9 cellular contexts compared by ENCODE assay signal in the genomic region with DNA sequence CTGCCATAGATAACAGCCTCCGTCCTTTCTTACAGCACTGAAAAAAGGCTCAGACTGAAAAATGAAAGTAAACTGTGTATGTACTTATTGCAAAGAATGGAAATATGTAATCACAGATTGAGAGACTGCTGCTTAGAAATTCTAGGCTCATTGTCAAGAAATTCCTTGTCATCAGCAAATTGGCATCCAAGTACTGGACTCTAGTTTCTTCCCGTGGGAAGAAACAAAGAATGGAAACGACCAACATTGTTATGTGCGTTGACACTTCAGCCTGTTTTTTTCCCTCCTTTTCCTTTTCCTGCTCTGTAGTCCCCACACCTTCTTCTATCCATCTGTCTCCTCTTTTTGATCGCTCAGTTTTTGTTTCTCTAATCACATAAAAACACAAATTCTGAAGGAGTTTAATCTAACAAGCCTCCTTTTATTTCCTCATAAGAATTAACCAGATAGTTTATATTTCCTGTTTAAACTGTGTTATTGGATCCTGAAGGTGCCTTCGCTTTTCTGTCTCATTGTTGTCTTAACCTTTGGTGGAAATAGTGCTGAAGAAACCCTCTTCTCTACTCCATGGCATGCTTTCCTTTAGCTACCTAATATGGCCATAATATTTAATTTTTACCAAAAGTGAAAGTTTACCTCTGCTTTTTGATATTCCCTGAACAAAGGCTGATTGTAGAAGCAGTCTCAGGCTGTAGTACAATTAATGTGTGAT. TPM values are rescaled to one million over a fixed set of nuclear protein-coding genes. Genes with fewer than 3 reads are reported as not detected.
DNase-seq lines count a peak whose midpoint lies in the region; ATAC-seq and TF ChIP-seq lines count a peak whose summit lies in the region.
"Had no signal": no experiment of that assay in that cellular context is flagged by ENCODE, and none has a peak within 500 bp of the region (broad histone marks: within the 10 kb centered on the region; RNA-seq: fewer than 3 reads in every experiment).

No MANE protein-coding gene starts in this region.

- H3K4me1 ChIP-seq in SK-N-SH (ENCODE audit: control insufficient read depth in 1 of 2, insufficient read depth in 2 of 2, low read depth in 1 of 2, low read length in 1 of 2) (no peaks in the 10 kb centered on the region), foreskin keratinocyte (no peaks in the 10 kb centered on the region), spleen (peaks cover 0 to 63% (median 17%) of the 10 kb centered on the region in 6 donors)

- TF ChIP-seq RAD21 in SK-N-SH (IDR thresholded peaks at IDR 0.05; ENCODE audit: low read length), result no peak

- H3K9me3 ChIP-seq in SK-N-SH (no peaks in the 10 kb centered on the region), spleen (peaks cover 0 to 7% (median 0%) of the 10 kb centered on the region in 8 donors)

- peaks cover 20% of the 10 kb centered on the region for H3K4me1 Mint-ChIP-seq in Calu3 (ENCODE audit: low read depth, unreplicated experiment)

- H3K9me3 Mint-ChIP-seq in Calu3 (ENCODE audit: low read depth, unreplicated experiment), result peaks cover 4% of the 10 kb centered on the region

- H3K27me3 Mint-ChIP-seq in Calu3 (ENCODE audit: unreplicated experiment), result no peaks in the 10 kb centered on the region

- H3K4me3 Mint-ChIP-seq in Calu3 (ENCODE audit: low read depth, unreplicated experiment), result peak overlapping the region; percentile 55

- H2AFZ ChIP-seq in SK-N-SH (ENCODE audit: low read depth), result peak overlapping the region; percentile 24; the same call in 1 of the 2 replicates

- no peaks in the 10 kb centered on the region for H3K9me2 ChIP-seq in SK-N-SH

- peak overlapping the region; percentile 56 for H3K27ac Mint-ChIP-seq in Calu3 (ENCODE audit: unreplicated experiment)

- no peak for TF ChIP-seq POLR2A in spleen (IDR thresholded peaks at IDR 0.05)

- intact Hi-C loops in Calu3 (cut with micrococcal nuclease; ENCODE audit: unreplicated experiment), result no loop called here
- intact Hi-C loops in spleen (cut with DNase I; ENCODE audit: low total_unique reads), result no loop called here
- intact Hi-C loops in posterior vena cava (cut with DNase I), result no loop called here

- TF ChIP-seq CTCF in Calu3 (IDR thresholded peaks at IDR 0.05; ENCODE audit: unreplicated experiment) (no peak), SK-N-SH (IDR thresholded peaks at IDR 0.05) (no peak), foreskin keratinocyte (conservative IDR thresholded peaks at IDR 0.05) (no peak), spleen (IDR thresholded peaks at IDR 0.05 in 8 of 11, conservative IDR thresholded peaks at IDR 0.05 in 3 of 11) (no peak)

- no TSS peak for BruUV-seq in Calu3 (replicated peaks; lab: Mats Ljungman, UMichigan)

- no peaks in the 10 kb centered on the region for H4K20me1 ChIP-seq in SK-N-SH (ENCODE audit: insufficient read depth)

- peak overlapping the region; percentile 60 for H3K4me2 ChIP-seq in SK-N-SH

- no peaks in the 10 kb centered on the region for H3K36me3 Mint-ChIP-seq in Calu3 (ENCODE audit: insufficient read depth, unreplicated experiment)

- H3K27me3 ChIP-seq in SK-N-SH (ENCODE audit: insufficient read depth) (no peaks in the 10 kb centered on the region), foreskin keratinocyte (no peaks in the 10 kb centered on the region), spleen (replicated peaks in 1 of 7) (no peaks in the 10 kb centered on the region)

- H3K36me3 ChIP-seq in SK-N-SH (replicated peaks in 1 of 2; ENCODE audit: control insufficient read depth in 1 of 2, insufficient read depth in 2 of 2, low read length in 1 of 2), result no peaks in the 10 kb centered on the region
- no peaks in the 10 kb centered on the region for H3K36me3 ChIP-seq in spleen

- CTCF ChIA-PET in Calu3 (lab: Charles Lee), result no interaction called here
- CTCF ChIA-PET in SK-N-SH (lab: Yijun Ruan, JAX), result no interaction called here

- no peaks in the 10 kb centered on the region for H3K79me2 ChIP-seq in SK-N-SH (ENCODE audit: insufficient read depth)

- ATAC-seq in GM21529 (IDR thresholded peaks at IDR 0.05; ENCODE audit: unreplicated experiment) (peak; percentile 77), foreskin keratinocyte (peak; percentile 23)
- ATAC-seq: K562 had no signal

- no peaks in the 10 kb centered on the region for H3F3A ChIP-seq in SK-N-SH (replicated peaks; ENCODE audit: insufficient read depth)

- 63% methylated on average over 6 of the region's 6 CpGs for WGBS in SK-N-SH (ENCODE audit: low lambda C conversion rate)
- WGBS in spleen, 5 donors, result 15 to 32% (median 23%) methylated on average over 6 of the region's 6 CpGs

- TF ChIP-seq EP300 in SK-N-SH (IDR thresholded peaks at IDR 0.05; ENCODE audit: borderline replicate concordance in 1 of 2, low read depth in 1 of 2, low read length in 1 of 2), result no peak

- POLR2A ChIA-PET in SK-N-SH (lab: Yijun Ruan, JAX), result no interaction called here

- no peak for DNase-seq in Calu3
- no peak for DNase-seq in SK-N-SH
- no peak for DNase-seq in foreskin keratinocyte
- no peak for DNase-seq in spleen
- DNase-seq in NCI-H345 (lab: John Stamatoyannopoulos, UW), result no peak
- no peak for DNase-seq in NCI-H345 treated with DMSO at 0.1 percent for 48 hours (lab: John Stamatoyannopoulos, UW; ENCODE audit: unreplicated experiment)
- DNase-seq in posterior vena cava (ENCODE audit: low spot score), result no peak

- H3K9ac ChIP-seq in SK-N-SH, result no peak overlapping the region

- H3K4me3 ChIP-seq in SK-N-SH (ENCODE audit: low read depth in 2 of 2, low read length in 1 of 2) (no peak overlapping the region; a peak in 2 of 4 replicates), spleen (peak overlapping the region; percentile 16 to 63 (median 32))
- H3K4me3 ChIP-seq: K562 had no signal

- H3K27ac ChIP-seq in SK-N-SH (ENCODE audit: low read depth in 2 of 2, low read length in 1 of 2), result peak overlapping the region in 1 of 2 experiments; percentile 15; a peak in 1 of 4 replicates
- H3K27ac ChIP-seq in foreskin keratinocyte, result no peak overlapping the region
- H3K27ac ChIP-seq in spleen, result peak overlapping the region; percentile 45 to 83 (median 74)

TF ChIP-seq in SK-N-SH, 30 proteins besides CTCF, POLR2A, EP300 and RAD21:
- TF ChIP-seq GATA2 (CRISPR knock-in tag; IDR thresholded peaks at IDR 0.05) (no peak), CHD2 (IDR thresholded peaks at IDR 0.05; ENCODE audit: low read length, partially characterized antibody) (no peak), TEAD4 (IDR thresholded peaks at IDR 0.05; ENCODE audit: borderline replicate concordance, insufficient read depth) (no peak)

RNA-seq across cellular contexts. Expression of a gene that starts 20.0 kb away (rescaled TPM):
- total RNA-seq in Calu3 (2022) (not detected in 2 replicates), foreskin keratinocyte (not detected in 2 replicates), spleen (under 1 TPM in 3 of 7 donors, not detected in 4; 0.32 to 0.50 (median 0.46) TPM), posterior vena cava (1 to 10 TPM; 1.5 to 2.0 TPM)
- polyA plus RNA-seq in SK-N-SH (2012; rRNA removed) (not detected in 2 replicates), foreskin keratinocyte (not detected in 2 replicates), spleen (under 1 TPM; 0.14 to 0.54 (median 0.20) TPM)
- not detected in 2 replicates for polyA plus RNA-seq in SK-N-SH (2012; cell fraction: cytosol; rRNA removed)
- polyA plus RNA-seq in SK-N-SH (2012; cell fraction: nucleus; rRNA removed), result not detected in 2 replicates
- total RNA-seq: K562 had no signal
- polyA plus RNA-seq: K562 had no signal

RNA-seq across cellular contexts. Expression of a gene that starts 50.1 kb away (rescaled TPM):
- total RNA-seq in Calu3 (2022) (53.1 and 67.7 TPM in 2 replicates), foreskin keratinocyte (76.0 and 96.1 TPM in 2 replicates), spleen (100 to 1,000 TPM; 112 to 309 (median 158) TPM), posterior vena cava (10 to 100 TPM; 43.5 to 57.3 TPM)
- polyA plus RNA-seq in SK-N-SH (2012; rRNA removed) (9.1 and 13.6 TPM in 2 replicates), foreskin keratinocyte (67.5 and 70.3 TPM in 2 replicates), spleen (100 to 1,000 TPM in 2 of 3 donors, 10 to 100 TPM in 1; 98.1 to 116 (median 109) TPM)
- 11.3 and 12.8 TPM in 2 replicates for polyA plus RNA-seq in SK-N-SH (2012; cell fraction: cytosol; rRNA removed)
- 5.2 and 8.4 TPM in 2 replicates for polyA plus RNA-seq in SK-N-SH (2012; cell fraction: nucleus; rRNA removed)

Comparison
In these comparisons a context has a peak if more than half of its experiments do, and no peak if none do; other contexts are left out.
1. H3K4me3 ChIP-seq: peak in spleen (8 of 8); none in SK-N-SH (0 of 2).